Comparison of ENCODE assay signal across 20 cellular contexts in genomic region chr2:239286901-239287300, GRCh38.
DNase-seq lines count a peak whose midpoint lies in the region; ATAC-seq and TF ChIP-seq lines count a peak whose summit lies in the region.
"Had no signal": no experiment of that assay in that cellular context is flagged by ENCODE, and none has a peak within 500 bp of the region (broad histone marks: within the 10 kb centered on the region; RNA-seq: fewer than 3 reads in every experiment).

No MANE protein-coding gene starts in this region.

- WGBS in heart right ventricle, 2 donors = 55 to 59% methylated on average over 10 of the region's 10 CpGs

- H3K4me1 ChIP-seq in heart right ventricle = peaks cover 8 to 84% (median 64%) of the 10 kb centered on the region in 9 donors
- H3K4me1 ChIP-seq in osteoblast (ENCODE audit: insufficient read depth, low read length) = peaks cover 9% of the 10 kb centered on the region

- H3K27me3 ChIP-seq in heart right ventricle = no peaks in the 10 kb centered on the region
- H3K27me3 ChIP-seq in osteoblast (ENCODE audit: insufficient read depth, low read length) = no peaks in the 10 kb centered on the region
- H3K27me3 ChIP-seq: body of pancreas, left lung had no signal

- H3K9me3 ChIP-seq in T-helper 17 cell (ENCODE audit: control insufficient read depth, low read length, poor library complexity, severe bottlenecking) = no peaks in the 10 kb centered on the region
- H3K9me3 ChIP-seq in heart right ventricle = no peaks in the 10 kb centered on the region
- H3K9me3 ChIP-seq in osteoblast (ENCODE audit: low read depth, low read length) = no peaks in the 10 kb centered on the region
- H3K9me3 ChIP-seq: body of pancreas, left lung had no signal

- H2AFZ ChIP-seq in osteoblast (ENCODE audit: low read length) = no peak overlapping the region
- H2AFZ ChIP-seq: GM23248 had no signal

- TF ChIP-seq CTCF in heart right ventricle (IDR thresholded peaks at IDR 0.05) = no peak
- no peak for TF ChIP-seq CTCF in osteoblast (IDR thresholded peaks at IDR 0.05; ENCODE audit: extremely low read depth, low read depth, low read length)

- H3K27ac ChIP-seq in heart right ventricle = peak overlapping the region in 7 of 10 donors; percentile 18 to 66 (median 55)
- no peak overlapping the region for H3K27ac ChIP-seq in osteoblast (ENCODE audit: low read depth, low read length)
- H3K27ac ChIP-seq: body of pancreas, GM23248, left lung had no signal

- peaks cover 7% of the 10 kb centered on the region for H3K27me3 Mint-ChIP-seq in T-helper 2 cell treated with Interferon-gamma antibody and Interleukin-4, amounts not matched to agents 5 μg/mL and 100 μg/mL, for 36 hours (ENCODE audit: low read depth)
- no peaks in the 10 kb centered on the region for H3K27me3 Mint-ChIP-seq in T-helper 17 cell
- H3K27me3 Mint-ChIP-seq: type B pancreatic cell had no signal

- H3K4me3 Mint-ChIP-seq in T-helper 2 cell treated with Interferon-gamma antibody and Interleukin-4, amounts not matched to agents 5 μg/mL and 100 μg/mL, for 36 hours = peak overlapping the region; percentile 75
- H3K4me3 Mint-ChIP-seq in T-helper 17 cell = peak overlapping the region; percentile 52
- H3K4me3 Mint-ChIP-seq: activated CD8-positive, alpha-beta T cell treated with anti-CD3 and anti-CD28 coated beads for 36 hours; nephron progenitor cell; type B pancreatic cell had no signal

- peaks cover 55% of the 10 kb centered on the region for H3K4me1 Mint-ChIP-seq in T-helper 2 cell treated with Interferon-gamma antibody and Interleukin-4, amounts not matched to agents 5 μg/mL and 100 μg/mL, for 36 hours (ENCODE audit: low read depth)
- H3K4me1 Mint-ChIP-seq in T-helper 17 cell = peaks cover 43% of the 10 kb centered on the region

- H3K4me3 ChIP-seq in heart right ventricle = no peak overlapping the region
- no peak overlapping the region for H3K4me3 ChIP-seq in osteoblast (ENCODE audit: insufficient read depth, low read length)
- H3K4me3 ChIP-seq: body of pancreas, GM23248, left lung had no signal

- H3K9me3 Mint-ChIP-seq in T-helper 2 cell treated with Interferon-gamma antibody and Interleukin-4, amounts not matched to agents 5 μg/mL and 100 μg/mL, for 36 hours = no peaks in the 10 kb centered on the region
- H3K9me3 Mint-ChIP-seq: activated CD8-positive, alpha-beta T cell treated with anti-CD3 and anti-CD28 coated beads for 36 hours; CD14-positive monocyte; nephron progenitor cell; type B pancreatic cell had no signal

- H4K20me1 ChIP-seq in osteoblast (ENCODE audit: insufficient read depth, low read length) = peaks cover 7% of the 10 kb centered on the region

- peaks cover 25% of the 10 kb centered on the region for H3K36me3 Mint-ChIP-seq in T-helper 2 cell treated with Interferon-gamma antibody and Interleukin-4, amounts not matched to agents 5 μg/mL and 100 μg/mL, for 36 hours (ENCODE audit: low read depth)
- H3K36me3 Mint-ChIP-seq in T-helper 17 cell (ENCODE audit: low read depth) = no peaks in the 10 kb centered on the region
- H3K36me3 Mint-ChIP-seq: type B pancreatic cell had no signal

- H3K4me2 ChIP-seq in osteoblast (ENCODE audit: insufficient read depth, low read length) = no peak overlapping the region

- H3K36me3 ChIP-seq in heart right ventricle (peaks cover 0 to 7% (median 0%) of the 10 kb centered on the region in 9 donors), osteoblast (ENCODE audit: insufficient read depth, low read length) (no peaks in the 10 kb centered on the region)
- H3K36me3 ChIP-seq: left lung had no signal

- no peak for DNase-seq in T-helper 2 cell treated with Interferon-gamma antibody and Interleukin-4, amounts not matched to agents 5 μg/mL and 100 μg/mL, for 36 hours (ENCODE audit: low spot score)
- no peak for DNase-seq in T-helper 2 cell
- DNase-seq in T-helper 17 cell = no peak
- DNase-seq in heart right ventricle = no peak
- peak; percentile 73 for DNase-seq in osteoblast (ENCODE audit: insufficient read length, low spot score, missing footprints)
- no peak for DNase-seq in cortex of kidney (lab: John Stamatoyannopoulos, UW)
- DNase-seq: 8988T; activated CD8-positive, alpha-beta T cell treated with anti-CD3 and anti-CD28 coated beads for 36 hours; activated gamma-delta T cell; GM23248; NCI-H1694; nephron progenitor cell; SHP77; stimulated activated CD4-positive, alpha-beta T cell treated with anti-CD3 and anti-CD28 coated beads, Interleukin-4, amount 100 ng/mL, for 24 hours had no signal

- ATAC-seq in T-helper 17 cell (no peak), heart right ventricle (peak in 3 of 8 donors; percentile 22 to 51 (median 27)), HG03159 (IDR thresholded peaks at IDR 0.05; ENCODE audit: unreplicated experiment) (no peak), HG02623 (IDR thresholded peaks at IDR 0.05; ENCODE audit: unreplicated experiment) (no peak)
- ATAC-seq: activated CD8-positive, alpha-beta T cell treated with anti-CD3 and anti-CD28 coated beads for 36 hours; body of pancreas had no signal

- peaks cover 12% of the 10 kb centered on the region for H3K79me2 ChIP-seq in osteoblast (ENCODE audit: insufficient read depth, low read length)

- intact Hi-C loops in heart right ventricle (cut with DNase I) = no loop called here

- peak overlapping the region; percentile 24 for H3K27ac Mint-ChIP-seq in T-helper 2 cell treated with Interferon-gamma antibody and Interleukin-4, amounts not matched to agents 5 μg/mL and 100 μg/mL, for 36 hours
- peak overlapping the region; percentile 98 for H3K27ac Mint-ChIP-seq in T-helper 17 cell
- H3K27ac Mint-ChIP-seq: nephron progenitor cell, type B pancreatic cell had no signal
